Comparison of ENCODE assay signal across 10 cellular contexts in the genomic region with DNA sequence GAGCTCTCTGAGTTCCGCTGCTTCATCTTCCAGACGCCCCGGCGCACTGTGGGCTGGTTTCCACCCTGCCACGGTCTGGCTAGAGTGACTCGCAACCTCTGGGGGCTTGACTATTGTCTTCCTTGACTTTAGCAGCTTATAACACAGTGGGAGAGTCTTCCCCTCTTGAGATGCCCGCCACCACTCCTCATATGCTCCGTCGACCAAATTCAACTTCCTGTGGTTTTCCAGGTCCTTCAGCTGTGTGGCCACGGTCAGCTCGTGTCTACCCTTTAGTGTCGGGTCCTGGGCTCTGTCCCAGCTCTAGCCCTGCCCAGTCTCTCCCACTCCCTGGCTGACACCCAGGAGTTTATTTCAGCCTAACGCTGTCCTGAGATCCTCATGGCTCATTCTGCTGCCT. TPM values are rescaled to one million over a fixed set of nuclear protein-coding genes. Genes with fewer than 3 reads are reported as not detected.
DNase-seq lines count a peak whose midpoint lies in the region; ATAC-seq, FAIRE-seq and TF ChIP-seq lines count a peak whose summit lies in the region.
"Had no signal": no experiment of that assay in that cellular context is flagged by ENCODE, and none has a peak within 500 bp of the region (broad histone marks: within the 10 kb centered on the region; RNA-seq: fewer than 3 reads in every experiment).

No MANE protein-coding gene starts in this region.

- no peak for FAIRE-seq in urothelium cell line (lab: Jason Lieb, UNC)

- ATAC-seq in Right ventricle myocardium inferior: peak; percentile 84
- ATAC-seq in body of pancreas: peak; percentile 30
- ATAC-seq in GM21717 (IDR thresholded peaks at IDR 0.05; ENCODE audit: unreplicated experiment): no peak

- 45 to 46% methylated on average over 13 of the region's 13 CpGs for WGBS in body of pancreas, 2 donors

- TF ChIP-seq CTCF in right atrium auricular region (IDR thresholded peaks at IDR 0.05) (no peak), body of pancreas (IDR thresholded peaks at IDR 0.05) (no peak), mesothelial cell of epicardium (IDR thresholded peaks at IDR 0.05; ENCODE audit: unreplicated experiment) (no peak)

- no peaks in the 10 kb centered on the region for H3K27me3 Mint-ChIP-seq in mesothelial cell of epicardium (ENCODE audit: low read depth)

- peak overlapping the region; percentile 8 for H3K4me3 Mint-ChIP-seq in mesothelial cell of epicardium

- H3K27ac ChIP-seq in right atrium auricular region (peak overlapping the region in 1 of 2 donors; percentile 41), body of pancreas (no peak overlapping the region)

- no peaks in the 10 kb centered on the region for H3K9me3 ChIP-seq in right atrium auricular region
- H3K9me3 ChIP-seq in body of pancreas: no peaks in the 10 kb centered on the region

- H3K27me3 ChIP-seq in right atrium auricular region: no peaks in the 10 kb centered on the region
- H3K27me3 ChIP-seq in body of pancreas: no peaks in the 10 kb centered on the region

- H3K4me3 ChIP-seq in right atrium auricular region (no peak overlapping the region), body of pancreas (no peak overlapping the region)

- intact Hi-C loops in Right ventricle myocardium inferior (cut with DNase I) (loop anchor here (1.0 kb wide), 1 partner anchor 28 kb away; a partner anchor contains a TSS), body of pancreas (cut with DNase I) (no loop called here)

- no peaks in the 10 kb centered on the region for H3K9me3 Mint-ChIP-seq in mesothelial cell of epicardium

- TF ChIP-seq POLR2A in body of pancreas (IDR thresholded peaks at IDR 0.05): no peak

- H3K36me3 ChIP-seq in right atrium auricular region (no peaks in the 10 kb centered on the region), body of pancreas (replicated peaks in 1 of 2; ENCODE audit: insufficient read depth in 1 of 2, low read depth in 2 of 2) (no peaks in the 10 kb centered on the region)

- peaks cover 36% of the 10 kb centered on the region for H3K4me1 Mint-ChIP-seq in mesothelial cell of epicardium

- H3K4me1 ChIP-seq in right atrium auricular region (peaks cover 0 to 26% of the 10 kb centered on the region in 2 donors), body of pancreas (no peaks in the 10 kb centered on the region)

- H3K36me3 Mint-ChIP-seq in mesothelial cell of epicardium: no peaks in the 10 kb centered on the region

- peak overlapping the region; percentile 77 for H3K27ac Mint-ChIP-seq in mesothelial cell of epicardium
- H3K27ac Mint-ChIP-seq: CD4-positive, CD25-positive, alpha-beta regulatory T cell had no signal

- DNase-seq in Right ventricle myocardium inferior (ENCODE audit: missing footprints) (no peak), right atrium auricular region (ENCODE audit: low spot score) (no peak), body of pancreas (peak in 1 of 4 donors; percentile 19), mesothelial cell of epicardium (ENCODE audit: low spot score in 2 of 2, unreplicated experiment in 2 of 2) (no peak), urothelium cell line (ENCODE audit: low spot score) (peak; percentile 48), COLO668 (lab: John Stamatoyannopoulos, UW; ENCODE audit: unreplicated experiment) (no peak), SW480 (ENCODE audit: low spot score) (no peak)
- DNase-seq: activated gamma-delta T cell; CD4-positive, CD25-positive, alpha-beta regulatory T cell had no signal

RNA-seq across cellular contexts. Expression of a gene that starts 28.2 kb away (rescaled TPM):
- total RNA-seq in Right ventricle myocardium inferior: 5.0 TPM
- total RNA-seq in right atrium auricular region: 10 to 100 TPM in 1 of 2 donors, 1 to 10 TPM in 1; 4.5 to 26.1 TPM
- 1 to 10 TPM; 3.9 to 4.3 TPM for total RNA-seq in body of pancreas
- 44.7 to 47.1 TPM (median 44.8 TPM) in 3 replicates for total RNA-seq in mesothelial cell of epicardium
